In genomic region chr3:51297333-51297732, GRCh38 we compare ENCODE assay signal across 19 cellular contexts.
A peak's percentile ranks its signal among the peaks of the same experiment; 100 is the strongest.
DNase-seq lines count a peak whose midpoint lies in the region; ATAC-seq lines count a peak whose summit lies in the region.
"Had no signal": no experiment of that assay in that cellular context is flagged by ENCODE, and none has a peak within 500 bp of the region (broad histone marks: within the 10 kb centered on the region; RNA-seq: fewer than 3 reads in every experiment).

No MANE protein-coding gene starts in this region.

- no peak overlapping the region for H3K4me3 ChIP-seq in Karpas-422 (ENCODE audit: low read length)
- H3K4me3 ChIP-seq: A549; BLaER1 treated with 17β-estradiol and CSF1 and Interleukin-3, amounts not matched to agents 10 nM and 100 nM; HAP-1 had no signal

- no peak overlapping the region for H3K9ac ChIP-seq in Karpas-422 (ENCODE audit: low read length)
- H3K9ac ChIP-seq: BLaER1 treated with 17β-estradiol and CSF1 and Interleukin-3, amounts not matched to agents 10 nM and 100 nM had no signal

- no peaks in the 10 kb centered on the region for H3K36me3 ChIP-seq in Karpas-422 (ENCODE audit: insufficient read depth, low read length)
- H3K36me3 ChIP-seq: BE2C; BLaER1 treated with 17β-estradiol and CSF1 and Interleukin-3, amounts not matched to agents 10 nM and 100 nM; HAP-1 had no signal

- H3K4me1 Mint-ChIP-seq in stimulated activated effector memory CD8-positive, alpha-beta T cell treated with anti-CD3 and anti-CD28 coated beads, Interleukin-12 subunit alpha, Interleukin-12 subunit beta, amount 100 ng/mL, for 72 hours, result no peaks in the 10 kb centered on the region
- no peaks in the 10 kb centered on the region for H3K4me1 Mint-ChIP-seq in effector memory CD8-positive, alpha-beta T cell (ENCODE audit: low read depth in 2 of 2)
- H3K4me1 Mint-ChIP-seq: CD14-positive monocyte; CD8-positive, alpha-beta memory T cell had no signal

- H3K9me2 ChIP-seq in Karpas-422 (replicated peaks; ENCODE audit: insufficient read depth, low read length), result no peaks in the 10 kb centered on the region

- DNase-seq in Karpas-422 (peak; percentile 47), DMS53 (lab: John Stamatoyannopoulos, UW) (no peak), DMS 273 (lab: John Stamatoyannopoulos, UW; ENCODE audit: unreplicated experiment) (no peak)
- no peak for DNase-seq in stimulated activated effector memory CD8-positive, alpha-beta T cell treated with anti-CD3 and anti-CD28 coated beads, Interleukin-12 subunit alpha, Interleukin-12 subunit beta, amount 100 ng/mL, for 72 hours (ENCODE audit: low spot score in 2 of 2)
- DNase-seq in effector memory CD8-positive, alpha-beta T cell, result no peak
- DNase-seq: 8988T; ACHN; AML-193; BE2C; CD4-positive, alpha-beta T cell; CD8-positive, alpha-beta memory T cell; DND-41; GOT3; HFFc6 had no signal

- no peaks in the 10 kb centered on the region for H3K27me3 Mint-ChIP-seq in effector memory CD8-positive, alpha-beta T cell
- H3K27me3 Mint-ChIP-seq: CD4-positive, alpha-beta T cell had no signal

- no peaks in the 10 kb centered on the region for H4K20me1 ChIP-seq in Karpas-422 (ENCODE audit: insufficient read depth, low read depth, low read length)
- H4K20me1 ChIP-seq: BLaER1 treated with 17β-estradiol and CSF1 and Interleukin-3, amounts not matched to agents 10 nM and 100 nM had no signal

- H3K27ac Mint-ChIP-seq in stimulated activated effector memory CD8-positive, alpha-beta T cell treated with anti-CD3 and anti-CD28 coated beads, Interleukin-12 subunit alpha, Interleukin-12 subunit beta, amount 100 ng/mL, for 72 hours, result no peak overlapping the region
- no peak overlapping the region for H3K27ac Mint-ChIP-seq in effector memory CD8-positive, alpha-beta T cell
- H3K27ac Mint-ChIP-seq: CD14-positive monocyte; CD4-positive, alpha-beta T cell; HFFc6 had no signal

- no peaks in the 10 kb centered on the region for H3K36me3 Mint-ChIP-seq in stimulated activated effector memory CD8-positive, alpha-beta T cell treated with anti-CD3 and anti-CD28 coated beads, Interleukin-12 subunit alpha, Interleukin-12 subunit beta, amount 100 ng/mL, for 72 hours
- H3K36me3 Mint-ChIP-seq in effector memory CD8-positive, alpha-beta T cell (ENCODE audit: insufficient read depth), result no peaks in the 10 kb centered on the region
- H3K36me3 Mint-ChIP-seq: CD14-positive monocyte had no signal

- H3K9me3 ChIP-seq in Karpas-422 (ENCODE audit: low read length), result no peaks in the 10 kb centered on the region
- H3K9me3 ChIP-seq: A549, BE2C, HAP-1 had no signal

- H3K27ac ChIP-seq in Karpas-422 (ENCODE audit: low read length), result no peak overlapping the region
- H3K27ac ChIP-seq: A549; BLaER1 treated with 17β-estradiol and CSF1 and Interleukin-3, amounts not matched to agents 10 nM and 100 nM had no signal

- H2AFZ ChIP-seq in Karpas-422 (ENCODE audit: low read length), result no peak overlapping the region

- peaks cover 23% of the 10 kb centered on the region for H3K4me1 ChIP-seq in Karpas-422 (ENCODE audit: low read length)
- H3K4me1 ChIP-seq: A549, BE2C, HAP-1 had no signal

- peaks cover 11% of the 10 kb centered on the region for H3K9me3 Mint-ChIP-seq in stimulated activated effector memory CD8-positive, alpha-beta T cell treated with anti-CD3 and anti-CD28 coated beads, Interleukin-12 subunit alpha, Interleukin-12 subunit beta, amount 100 ng/mL, for 72 hours
- H3K9me3 Mint-ChIP-seq in effector memory CD8-positive, alpha-beta T cell, result peaks cover 0 to 5% of the 10 kb centered on the region in 2 donors

- peak; percentile 55 for ATAC-seq in GM21619 (IDR thresholded peaks at IDR 0.05; ENCODE audit: unreplicated experiment)
- ATAC-seq in stimulated activated effector memory CD8-positive, alpha-beta T cell treated with anti-CD3 and anti-CD28 coated beads, Interleukin-12 subunit alpha, Interleukin-12 subunit beta, amount 100 ng/mL, for 72 hours, result peak; percentile 34
- no peak for ATAC-seq in effector memory CD8-positive, alpha-beta T cell (replicated peaks)
- ATAC-seq: A549 had no signal

- H3K27me3 ChIP-seq in Karpas-422 (ENCODE audit: low read length), result no peaks in the 10 kb centered on the region
- H3K27me3 ChIP-seq: BE2C; BLaER1 treated with 17β-estradiol and CSF1 and Interleukin-3, amounts not matched to agents 10 nM and 100 nM had no signal

- H3K79me2 ChIP-seq in Karpas-422 (ENCODE audit: low read length), result no peaks in the 10 kb centered on the region

- H3K4me3 Mint-ChIP-seq in stimulated activated effector memory CD8-positive, alpha-beta T cell treated with anti-CD3 and anti-CD28 coated beads, Interleukin-12 subunit alpha, Interleukin-12 subunit beta, amount 100 ng/mL, for 72 hours, result no peak overlapping the region
- no peak overlapping the region for H3K4me3 Mint-ChIP-seq in effector memory CD8-positive, alpha-beta T cell
- H3K4me3 Mint-ChIP-seq: CD14-positive monocyte; CD4-positive, alpha-beta T cell; CD8-positive, alpha-beta memory T cell; HFFc6 had no signal

- no peak overlapping the region for H3K4me2 ChIP-seq in Karpas-422 (ENCODE audit: low read depth, low read length, poor library complexity, severe bottlenecking)
- H3K4me2 ChIP-seq: A549; BLaER1 treated with 17β-estradiol and CSF1 and Interleukin-3, amounts not matched to agents 10 nM and 100 nM had no signal
